Comparison of ENCODE assay signal across 16 cellular contexts in the genomic region with DNA sequence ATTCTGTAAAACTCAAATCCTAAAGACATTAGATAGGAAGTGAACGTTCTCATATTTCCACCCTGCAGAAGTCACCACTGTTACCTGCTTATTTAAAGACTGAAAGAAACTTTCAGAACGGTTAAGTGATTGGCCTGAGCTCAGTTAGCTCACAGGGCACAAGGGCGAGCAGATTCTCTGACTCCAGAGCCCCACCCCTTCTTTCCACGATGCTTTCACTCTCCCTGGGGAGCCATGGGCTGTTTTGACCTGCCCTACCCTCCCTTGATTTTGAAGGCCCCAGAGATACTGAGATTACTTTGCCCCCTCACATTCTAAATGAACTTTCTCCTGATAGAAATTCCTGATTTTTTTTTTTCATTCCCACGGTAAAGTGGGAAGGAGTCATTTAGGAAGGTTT. TPM values are rescaled to one million over a fixed set of nuclear protein-coding genes. Genes with fewer than 3 reads are reported as not detected.
DNase-seq lines count a peak whose midpoint lies in the region; ATAC-seq and TF ChIP-seq lines count a peak whose summit lies in the region.
"Had no signal": no experiment of that assay in that cellular context is flagged by ENCODE, and none has a peak within 500 bp of the region (broad histone marks: within the 10 kb centered on the region; RNA-seq: fewer than 3 reads in every experiment).

No MANE protein-coding gene starts in this region.

- WGBS in heart left ventricle, 4 donors = 34 to 42% (median 39%) methylated on average over 5 of the region's 5 CpGs

- H3K36me3 ChIP-seq in BLaER1 (peaks cover 84% of the 10 kb centered on the region), heart left ventricle (peaks cover 0 to 98% (median 92%) of the 10 kb centered on the region in 9 donors), gastrocnemius medialis (peaks cover 3 to 88% of the 10 kb centered on the region in 2 donors)

- BruUV-seq in Calu3 (replicated peaks; lab: Mats Ljungman, UMichigan) = no TSS peak

- CTCF ChIA-PET in WTC11 (lab: Charles Lee) = interaction anchor here (1.0 kb wide), 1 partner anchor 147 kb away, joined by 3 read pairs; no protein-coding TSS in a partner anchor
- CTCF ChIA-PET in Calu3 (lab: Charles Lee) = interaction anchor here (1.0 kb wide), 1 partner anchor 9 kb away, joined by 3 read pairs; no protein-coding TSS in a partner anchor

- TF ChIP-seq POLR2A in heart left ventricle (IDR thresholded peaks at IDR 0.05) (no peak), gastrocnemius medialis (IDR thresholded peaks at IDR 0.05) (no peak)

- no peak for ATAC-seq in WTC11
- ATAC-seq in heart left ventricle = peak in 3 of 4 donors; percentile 62 to 68 (median 68)
- ATAC-seq in gastrocnemius medialis = peak; percentile 39 to 40
- no peak for ATAC-seq in GM19023 (IDR thresholded peaks at IDR 0.05; ENCODE audit: unreplicated experiment)
- ATAC-seq in GM21367 (IDR thresholded peaks at IDR 0.05; ENCODE audit: unreplicated experiment) = no peak
- ATAC-seq: left lung had no signal

- H3K27ac Mint-ChIP-seq in WTC11 (peak overlapping the region; percentile 11; the same call in 1 of the 2 replicates), Calu3 (ENCODE audit: unreplicated experiment) (no peak overlapping the region)

- peak overlapping the region; percentile 5; the same call in 1 of the 2 replicates for H3K9ac ChIP-seq in BLaER1

- DNase-seq in WTC11 (ENCODE audit: low spot score) (no peak), heart left ventricle (peak in 2 of 5 donors; percentile 41 to 63), gastrocnemius medialis (peak in 1 of 2 donors; percentile 46), NCI-H1092 treated with DMSO at 0.1 percent for 48 hours (lab: John Stamatoyannopoulos, UW) (no peak), Calu3 (no peak)
- DNase-seq: activated effector memory CD4-positive, alpha-beta T cell treated with Interleukin-2 at 50 U/mL for 16 hours; AML-193; DND-41; hippocampal formation; left lung; NCI-H1417 treated with DMSO at 0.1 percent for 48 hours; NCI-H510A had no signal

- peaks cover 52% of the 10 kb centered on the region for H3K4me1 ChIP-seq in BLaER1
- H3K4me1 ChIP-seq in heart left ventricle = peaks cover 7 to 73% (median 32%) of the 10 kb centered on the region in 12 donors
- peaks cover 0 to 17% of the 10 kb centered on the region in 2 donors for H3K4me1 ChIP-seq in gastrocnemius medialis

- H3K27ac ChIP-seq in BLaER1 (no peak overlapping the region), heart left ventricle (peak overlapping the region in 11 of 12 donors; percentile 34 to 89 (median 68)), gastrocnemius medialis (peak overlapping the region; percentile 57 to 88 (median 67))
- H3K27ac ChIP-seq: left lung had no signal

- no peak for TF ChIP-seq CTCF in WTC11 (IDR thresholded peaks at IDR 0.05)
- no peak for TF ChIP-seq CTCF in heart left ventricle (IDR thresholded peaks at IDR 0.05)
- no peak for TF ChIP-seq CTCF in gastrocnemius medialis (IDR thresholded peaks at IDR 0.05 in 4 of 5, conservative IDR thresholded peaks at IDR 0.05 in 1 of 5)
- no peak for TF ChIP-seq CTCF in Calu3 (IDR thresholded peaks at IDR 0.05; ENCODE audit: unreplicated experiment)

- H3K27me3 Mint-ChIP-seq in WTC11 (ENCODE audit: low read depth) = no peaks in the 10 kb centered on the region
- no peaks in the 10 kb centered on the region for H3K27me3 Mint-ChIP-seq in Calu3 (ENCODE audit: unreplicated experiment)

- no peaks in the 10 kb centered on the region for H3K27me3 ChIP-seq in BLaER1
- H3K27me3 ChIP-seq in heart left ventricle = no peaks in the 10 kb centered on the region
- no peaks in the 10 kb centered on the region for H3K27me3 ChIP-seq in gastrocnemius medialis
- H3K27me3 ChIP-seq: left lung had no signal

- H3K36me3 Mint-ChIP-seq in WTC11 (peaks cover 50% of the 10 kb centered on the region), Calu3 (ENCODE audit: insufficient read depth, unreplicated experiment) (peaks cover 38% of the 10 kb centered on the region)

- POLR2A ChIA-PET in WTC11 (lab: Charles Lee) = interaction anchor here (0.6 kb wide), 1 partner anchor 15 kb away, joined by 3 read pairs; no protein-coding TSS in a partner anchor

- H3K4me3 ChIP-seq in BLaER1 (no peak overlapping the region), heart left ventricle (no peak overlapping the region), gastrocnemius medialis (no peak overlapping the region)
- H3K4me3 ChIP-seq: left lung had no signal

- in situ Hi-C loops in gastrocnemius medialis (cut with MboI; ENCODE audit: low sequenced_read_pairs in 4 of 4) = no loop called here

- intact Hi-C loops in heart left ventricle (cut with DNase I) (no loop called here), gastrocnemius medialis (cut with DNase I; ENCODE audit: low total_unique reads) (no loop called here), Calu3 (cut with micrococcal nuclease; ENCODE audit: unreplicated experiment) (no loop called here)

- H3K9me3 ChIP-seq in BLaER1 = no peaks in the 10 kb centered on the region
- no peaks in the 10 kb centered on the region for H3K9me3 ChIP-seq in heart left ventricle
- H3K9me3 ChIP-seq in gastrocnemius medialis = no peaks in the 10 kb centered on the region
- H3K9me3 ChIP-seq: left lung had no signal

- no peaks in the 10 kb centered on the region for H3K4me1 Mint-ChIP-seq in WTC11
- no peaks in the 10 kb centered on the region for H3K4me1 Mint-ChIP-seq in Calu3 (ENCODE audit: low read depth, unreplicated experiment)

- H3K4me3 Mint-ChIP-seq in WTC11 (no peak overlapping the region), Calu3 (ENCODE audit: low read depth, unreplicated experiment) (no peak overlapping the region)

- H3K9me3 Mint-ChIP-seq in WTC11 (no peaks in the 10 kb centered on the region), Calu3 (ENCODE audit: low read depth, unreplicated experiment) (no peaks in the 10 kb centered on the region)

- H4K20me1 ChIP-seq in BLaER1 = no peaks in the 10 kb centered on the region

- H3K4me2 ChIP-seq in BLaER1 = peak overlapping the region; percentile 35

TF ChIP-seq in WTC11, 78 proteins besides CTCF, POLR2A, EP300 and RAD21 (continues in another document):
- TF ChIP-seq HMGA2 (CRISPR knock-in tag; IDR thresholded peaks at IDR 0.05) (no peak), TP53 (CRISPR knock-in tag; IDR thresholded peaks at IDR 0.05) (no peak), SOX15 (CRISPR knock-in tag; IDR thresholded peaks at IDR 0.05) (no peak), ZNF396 (CRISPR knock-in tag; IDR thresholded peaks at IDR 0.05; ENCODE audit: borderline replicate concordance) (no peak), ZMAT4 (CRISPR knock-in tag; IDR thresholded peaks at IDR 0.05) (no peak), ZNF423 (CRISPR knock-in tag; IDR thresholded peaks at IDR 0.05) (no peak), SMAD3 (CRISPR knock-in tag; IDR thresholded peaks at IDR 0.05; ENCODE audit: borderline replicate concordance) (no peak), TEAD4 (CRISPR knock-in tag; IDR thresholded peaks at IDR 0.05) (no peak), ETV6 (CRISPR knock-in tag; IDR thresholded peaks at IDR 0.05) (no peak), ZNF232 (CRISPR knock-in tag; IDR thresholded peaks at IDR 0.05) (no peak), ZNF671 (CRISPR knock-in tag; IDR thresholded peaks at IDR 0.05) (no peak)
- TF ChIP-seq, protein P1, sequence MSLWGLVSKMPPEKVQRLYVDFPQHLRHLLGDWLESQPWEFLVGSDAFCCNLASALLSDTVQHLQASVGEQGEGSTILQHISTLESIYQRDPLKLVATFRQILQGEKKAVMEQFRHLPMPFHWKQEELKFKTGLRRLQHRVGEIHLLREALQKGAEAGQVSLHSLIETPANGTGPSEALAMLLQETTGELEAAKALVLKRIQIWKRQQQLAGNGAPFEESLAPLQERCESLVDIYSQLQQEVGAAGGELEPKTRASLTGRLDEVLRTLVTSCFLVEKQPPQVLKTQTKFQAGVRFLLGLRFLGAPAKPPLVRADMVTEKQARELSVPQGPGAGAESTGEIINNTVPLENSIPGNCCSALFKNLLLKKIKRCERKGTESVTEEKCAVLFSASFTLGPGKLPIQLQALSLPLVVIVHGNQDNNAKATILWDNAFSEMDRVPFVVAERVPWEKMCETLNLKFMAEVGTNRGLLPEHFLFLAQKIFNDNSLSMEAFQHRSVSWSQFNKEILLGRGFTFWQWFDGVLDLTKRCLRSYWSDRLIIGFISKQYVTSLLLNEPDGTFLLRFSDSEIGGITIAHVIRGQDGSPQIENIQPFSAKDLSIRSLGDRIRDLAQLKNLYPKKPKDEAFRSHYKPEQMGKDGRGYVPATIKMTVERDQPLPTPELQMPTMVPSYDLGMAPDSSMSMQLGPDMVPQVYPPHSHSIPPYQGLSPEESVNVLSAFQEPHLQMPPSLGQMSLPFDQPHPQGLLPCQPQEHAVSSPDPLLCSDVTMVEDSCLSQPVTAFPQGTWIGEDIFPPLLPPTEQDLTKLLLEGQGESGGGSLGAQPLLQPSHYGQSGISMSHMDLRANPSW (CRISPR knock-in tag; conservative IDR thresholded peaks at IDR 0.05; ENCODE audit: low read depth) = no peak

RNA-seq across cellular contexts. Expression of gene ARHGAP1, which starts 33.9 kb away (rescaled TPM):
- total RNA-seq in WTC11 (2021) = 45.1 to 53.0 TPM (median 45.9 TPM) in 3 replicates
- total RNA-seq in heart left ventricle = 100 to 1,000 TPM in 4 of 9 donors, 10 to 100 TPM in 5; 57.5 to 309 (median 78.9) TPM
- polyA plus RNA-seq in heart left ventricle = 10 to 100 TPM; 38.8 to 58.0 TPM
- total RNA-seq in gastrocnemius medialis = 10 to 100 TPM; 11.1 to 34.8 (median 24.6) TPM
- 65.4 and 81.6 TPM in 2 replicates for total RNA-seq in Calu3 (2022)

RNA-seq across cellular contexts. Expression of gene ZNF408, which starts 34.3 kb away (rescaled TPM):
- total RNA-seq in WTC11 (2021) (13.3 to 16.0 TPM (median 15.2 TPM) in 3 replicates), heart left ventricle (1 to 10 TPM; 5.3 to 10.0 (median 7.1) TPM), gastrocnemius medialis (10 to 100 TPM; 17.7 to 25.2 (median 19.3) TPM), Calu3 (2022) (14.8 and 15.5 TPM in 2 replicates)
- polyA plus RNA-seq in heart left ventricle = 1 to 10 TPM; 5.6 to 8.5 TPM

RNA-seq across cellular contexts. Expression of gene ATG13, which starts 49.2 kb away (rescaled TPM):
- total RNA-seq in WTC11 (2021) (73.4 to 85.4 TPM (median 81.7 TPM) in 3 replicates), heart left ventricle (10 to 100 TPM; 38.8 to 74.8 (median 48.7) TPM), gastrocnemius medialis (10 to 100 TPM; 33.4 to 76.0 (median 67.0) TPM), Calu3 (2022) (53.2 and 57.1 TPM in 2 replicates)
- 10 to 100 TPM; 26.7 to 50.7 TPM for polyA plus RNA-seq in heart left ventricle

RNA-seq across cellular contexts. Expression of gene HARBI1, which starts 49.5 kb away (rescaled TPM):
- total RNA-seq in WTC11 (2021) (4.4 to 5.6 TPM (median 5.2 TPM) in 3 replicates), heart left ventricle (1 to 10 TPM; 2.5 to 4.5 (median 3.5) TPM), gastrocnemius medialis (1 to 10 TPM; 1.2 to 6.9 (median 3.3) TPM), Calu3 (2022) (8.2 and 10.1 TPM in 2 replicates)
- 1 to 10 TPM; 2.1 to 3.8 TPM for polyA plus RNA-seq in heart left ventricle

RNA-seq across cellular contexts. Expression of gene F2, which starts 52.5 kb away (rescaled TPM):
- total RNA-seq in WTC11 (2021) = 0.50 to 0.82 TPM (median 0.73 TPM) in 3 replicates
- total RNA-seq in heart left ventricle = under 1 TPM in 2 of 9 donors, not detected in 7; 0.17 to 0.18 TPM
- under 1 TPM in 1 of 2 donors, not detected in 1; 0.08 TPM for polyA plus RNA-seq in heart left ventricle
- total RNA-seq in gastrocnemius medialis = 1 to 10 TPM in 2 of 4 donors, not detected in 2; 1.4 to 3.0 TPM
- total RNA-seq in Calu3 (2022) = not detected in 2 replicates
- total RNA-seq: endothelial cell of umbilical vein, left lung had no signal

Comparison
In these comparisons a context has a peak if more than half of its experiments do, and no peak if none do; other contexts are left out.
1. ATAC-seq: peak in heart left ventricle (3 of 4) and gastrocnemius medialis (2 of 2); none in WTC11 (single experiment), GM19023 (single experiment) and GM21367 (single experiment).